In genomic region chr16:3086596-3087242, GRCh38 we compare ENCODE assay signal across 1 cellular context.
TF ChIP-seq lines count a peak whose summit lies in the region.

No MANE protein-coding gene starts in this region.

TF ChIP-seq in liver, 16 proteins besides CTCF, POLR2A, EP300 and RAD21:
- no peak for TF ChIP-seq RXRA (IDR thresholded peaks at IDR 0.05)
- no peak for TF ChIP-seq SP1 (IDR thresholded peaks at IDR 0.05)
- TF ChIP-seq FOXA1 (IDR thresholded peaks at IDR 0.05), result no peak
- TF ChIP-seq GABPA (IDR thresholded peaks at IDR 0.05 in 1 of 2, conservative IDR thresholded peaks at IDR 0.05 in 1 of 2), result no peak
- no peak for TF ChIP-seq JUND (IDR thresholded peaks at IDR 0.05)
- no peak for TF ChIP-seq TAF1 (conservative IDR thresholded peaks at IDR 0.05)
- TF ChIP-seq HNF4A (conservative IDR thresholded peaks at IDR 0.05), result no peak
- no peak for TF ChIP-seq HNF4G (IDR thresholded peaks at IDR 0.05)
